ENCODE assay signal across 11 cellular contexts in genomic region chr10:44980309-44981171, GRCh38. TPM values are rescaled to one million over a fixed set of nuclear protein-coding genes. Genes with fewer than 3 reads are reported as not detected.
DNase-seq lines count a peak whose midpoint lies in the region; ATAC-seq and TF ChIP-seq lines count a peak whose summit lies in the region.
"Had no signal": no experiment of that assay in that cellular context is flagged by ENCODE, and none has a peak within 500 bp of the region (broad histone marks: within the 10 kb centered on the region; RNA-seq: fewer than 3 reads in every experiment).

No MANE protein-coding gene starts in this region.

- no peak for ATAC-seq in HCT116
- ATAC-seq in HG03469 (IDR thresholded peaks at IDR 0.05; ENCODE audit: unreplicated experiment) = no peak

- peak overlapping the region; percentile 80 for H3K27ac ChIP-seq in HCT116 (ENCODE audit: low read depth, low read length)
- H3K27ac ChIP-seq in stomach smooth muscle (ENCODE audit: low read length) = peak overlapping the region; percentile 85

- no peaks in the 10 kb centered on the region for H3K27me3 ChIP-seq in HCT116 (ENCODE audit: insufficient read depth, low read length)
- no peaks in the 10 kb centered on the region for H3K27me3 ChIP-seq in stomach smooth muscle (ENCODE audit: control insufficient read depth in 1 of 2, insufficient read depth in 2 of 2, low read length in 2 of 2)

- H4K20me1 ChIP-seq in HCT116 (ENCODE audit: insufficient read depth) = no peaks in the 10 kb centered on the region

- peak overlapping the region; percentile 89 for H3K4me2 ChIP-seq in HCT116 (ENCODE audit: low read length)

- TF ChIP-seq POLR2A in HCT116 (IDR thresholded peaks at IDR 0.05; ENCODE audit: borderline replicate concordance, extremely low read depth, insufficient read depth, insufficient read length) = no peak

- H3K36me3 ChIP-seq in HCT116 (ENCODE audit: control insufficient read depth in 1 of 2, insufficient read depth in 2 of 2, low read length in 2 of 2) (no peaks in the 10 kb centered on the region), stomach smooth muscle (ENCODE audit: control insufficient read depth in 2 of 2, insufficient read depth in 2 of 2, low read length in 2 of 2) (peaks cover 9 to 16% of the 10 kb centered on the region in 2 donors)

- peak overlapping the region in 1 of 2 experiments; percentile 27; a peak in 2 of 4 replicates for H3K4me3 ChIP-seq in HCT116 (replicated peaks in 1 of 2; ENCODE audit: low read depth in 1 of 2, low read length in 2 of 2)
- peak overlapping the region; percentile 22 to 44 for H3K4me3 ChIP-seq in stomach smooth muscle (ENCODE audit: low read length in 2 of 2)

- intact Hi-C loops in HCT116 (cut with micrococcal nuclease) = no loop called here

- no TSS peak for BruUV-seq in HCT116 (replicated peaks; lab: Mats Ljungman, UMichigan)

- H2AFZ ChIP-seq in HCT116 (ENCODE audit: low read depth, low read length, poor library complexity, severe bottlenecking) = peak overlapping the region; percentile 14

- RAD21 ChIA-PET in HCT116 (lab: Charles Lee; ENCODE audit: low non-redundant PET in 1 of 2, low total read pairs in 2 of 2, uncharacterized antibody in 2 of 2, unreplicated experiment in 2 of 2) = interaction anchor here in 1 of 2 experiments (0.8 kb wide), 1 partner anchor 48 kb away, joined by 3 read pairs; no protein-coding TSS in a partner anchor

- DNase-seq in HCT116 (ENCODE audit: low read depth, low spot score) = no peak
- peak; percentile 32 for DNase-seq in astrocyte of the hippocampus (ENCODE audit: low read depth, low spot score)
- peak; percentile 32 for DNase-seq in kidney glomerular epithelial cell (lab: John Stamatoyannopoulos, UW)
- DNase-seq in activated naive CD4-positive, alpha-beta T cell treated with anti-CD3 and anti-CD28 coated beads, Interleukin-2, amount 50 U/mL, for 16 hours = no peak
- DNase-seq in stimulated activated CD4-positive, alpha-beta T cell treated with anti-CD3 and anti-CD28 coated beads, Interleukin-4, amount 100 ng/mL, for 4 hours = no peak
- DNase-seq in NCI-H446 treated with DMSO at 0.1 percent for 48 hours (lab: John Stamatoyannopoulos, UW) = no peak
- DNase-seq: activated CD4-positive, alpha-beta T cell treated with anti-CD3 and anti-CD28 coated beads, Interleukin-2, amount 50 U/mL, for 4 hours; effector CD4-positive, alpha-beta T cell; naive B cell had no signal

- no peak for TF ChIP-seq RAD21 in HCT116 (IDR thresholded peaks at IDR 0.05; ENCODE audit: low read depth)

- POLR2A ChIA-PET in HCT116 (lab: Charles Lee) = interaction anchor here (0.8 to 1.0 kb wide), 3 partner anchors 14 to 26 kb away, joined by 3 to 6 read pairs (median 4); no protein-coding TSS in a partner anchor

- CTCF ChIA-PET in HCT116 (lab: Charles Lee) = interaction anchor here (1.4 to 3.1 kb wide), 2 partner anchors 21 to 48 kb away, joined by 3 to 14 read pairs; no protein-coding TSS in a partner anchor

- no peaks in the 10 kb centered on the region for H3K79me2 ChIP-seq in HCT116 (ENCODE audit: insufficient read depth, low read length)

- H3K9me3 ChIP-seq in HCT116 (ENCODE audit: control insufficient read depth in 1 of 2, insufficient read depth in 1 of 2, low read depth in 1 of 2, low read length in 2 of 2) (no peaks in the 10 kb centered on the region), stomach smooth muscle (ENCODE audit: control insufficient read depth in 2 of 2, low read length in 2 of 2) (no peaks in the 10 kb centered on the region)

- no peak for TF ChIP-seq CTCF in HCT116 (IDR thresholded peaks at IDR 0.05 in 2 of 3, conservative IDR thresholded peaks at IDR 0.05 in 1 of 3; ENCODE audit: borderline replicate concordance in 1 of 3, insufficient read depth in 1 of 3, low read depth in 2 of 3, low read length in 2 of 3)

- peak overlapping the region; percentile 50 for H3K9ac ChIP-seq in HCT116 (ENCODE audit: low read length)
- peak overlapping the region in 1 of 2 donors; percentile 8 for H3K9ac ChIP-seq in stomach smooth muscle (ENCODE audit: low read length in 2 of 2)

- peaks cover 48 to 65% of the 10 kb centered on the region in 2 experiments for H3K4me1 ChIP-seq in HCT116 (ENCODE audit: control insufficient read depth in 1 of 2, insufficient read depth in 2 of 2, low read length in 2 of 2)
- peaks cover 88% of the 10 kb centered on the region for H3K4me1 ChIP-seq in stomach smooth muscle (ENCODE audit: control insufficient read depth, insufficient read depth, low read length)

- H3K9me2 ChIP-seq in HCT116 (ENCODE audit: insufficient read depth) = no peaks in the 10 kb centered on the region

TF ChIP-seq in HCT116, 20 proteins besides CTCF, POLR2A, EP300 and RAD21:
- TF ChIP-seq ZNF274 (IDR thresholded peaks at IDR 0.05; ENCODE audit: low read depth, low read length) = no peak
- TF ChIP-seq POLR2AphosphoS5 (IDR thresholded peaks at IDR 0.05; ENCODE audit: low read depth, low read length) = no peak
- TF ChIP-seq ELF1 (IDR thresholded peaks at IDR 0.05; ENCODE audit: borderline replicate concordance, low read depth) = no peak
- TF ChIP-seq ATF3 (IDR thresholded peaks at IDR 0.05) = no peak
- TF ChIP-seq EZH2 (IDR thresholded peaks at IDR 0.05) = no peak
- no peak for TF ChIP-seq JUND (IDR thresholded peaks at IDR 0.05)
- no peak for TF ChIP-seq SP1 (IDR thresholded peaks at IDR 0.05; ENCODE audit: low read depth)
- no peak for TF ChIP-seq CBX3 (IDR thresholded peaks at IDR 0.05; ENCODE audit: low read depth)
- no peak for TF ChIP-seq EZH2phosphoT487 (IDR thresholded peaks at IDR 0.05; ENCODE audit: borderline replicate concordance)
- no peak for TF ChIP-seq REST (IDR thresholded peaks at IDR 0.05; ENCODE audit: low read depth)
TF ChIP-seq in HCT116: peak in this region for 0.

RNA-seq across cellular contexts. Expression of gene DEPP1, which starts 1.9 kb away (rescaled TPM):
- 3.8 TPM for total RNA-seq in HCT116 (2021; ENCODE audit: unreplicated experiment)
- 8.1 and 12.6 TPM in 2 replicates for polyA plus RNA-seq in HCT116 (2012)

RNA-seq across cellular contexts. Expression of gene ZNF22, which starts 20.2 kb away (rescaled TPM):
- 13.5 TPM for total RNA-seq in HCT116 (2021; ENCODE audit: unreplicated experiment)
- 5.0 and 7.8 TPM in 2 replicates for polyA plus RNA-seq in HCT116 (2012)

RNA-seq across cellular contexts. Expression of gene RASSF4, which starts 20.9 kb away (rescaled TPM):
- total RNA-seq in HCT116 (2021; ENCODE audit: unreplicated experiment) = 2.8 TPM
- 0.96 and 1.8 TPM in 2 replicates for polyA plus RNA-seq in HCT116 (2012)

Comparison
In these comparisons a context has a peak if more than half of its experiments do, and no peak if none do; other contexts are left out.
1. DNase-seq: peak in astrocyte of the hippocampus (single experiment) and kidney glomerular epithelial cell (single experiment); none in HCT116 (single experiment), activated naive CD4-positive, alpha-beta T cell treated with anti-CD3 and anti-CD28 coated beads, Interleukin-2, amount 50 U/mL, for 16 hours (single experiment), stimulated activated CD4-positive, alpha-beta T cell treated with anti-CD3 and anti-CD28 coated beads, Interleukin-4, amount 100 ng/mL, for 4 hours (0 of 2) and NCI-H446 treated with DMSO at 0.1 percent for 48 hours (single experiment).